Comparison of ENCODE assay signal across 1 cellular context in genomic region chr10:122267849-122268737, GRCh38.
TF ChIP-seq lines count a peak whose summit lies in the region.

No MANE protein-coding gene starts in this region.

TF ChIP-seq in HepG2, 621 proteins besides CTCF, POLR2A, EP300 and RAD21 (continued from another document and continues in another):
- no peak for TF ChIP-seq SNAPC4 (CRISPR knock-in tag; IDR thresholded peaks at IDR 0.05)
- no peak for TF ChIP-seq ZNF614 (CRISPR knock-in tag; IDR thresholded peaks at IDR 0.05; ENCODE audit: borderline replicate concordance)
- TF ChIP-seq HNF4A (CRISPR knock-in tag; IDR thresholded peaks at IDR 0.05) = peak; percentile 68
- TF ChIP-seq AHR (CRISPR knock-in tag; IDR thresholded peaks at IDR 0.05) = no peak
- no peak for TF ChIP-seq BRF2 (CRISPR knock-in tag; IDR thresholded peaks at IDR 0.05)
- TF ChIP-seq DPF2 (CRISPR knock-in tag; IDR thresholded peaks at IDR 0.05; ENCODE audit: borderline replicate concordance, low read depth) = no peak
- no peak for TF ChIP-seq GABPB1 (CRISPR knock-in tag; IDR thresholded peaks at IDR 0.05)
- no peak for TF ChIP-seq FOXJ3 (CRISPR knock-in tag; IDR thresholded peaks at IDR 0.05; ENCODE audit: borderline replicate concordance)
- TF ChIP-seq EEA1 (CRISPR knock-in tag; IDR thresholded peaks at IDR 0.05; ENCODE audit: borderline replicate concordance) = no peak
- TF ChIP-seq MNT (IDR thresholded peaks at IDR 0.05) = no peak
- no peak for TF ChIP-seq HNRNPUL1 (IDR thresholded peaks at IDR 0.05; ENCODE audit: low read depth, low read length)
- TF ChIP-seq KDM1A (CRISPR knock-in tag; IDR thresholded peaks at IDR 0.05) = no peak
- no peak for TF ChIP-seq ZNF550 (CRISPR knock-in tag; IDR thresholded peaks at IDR 0.05; ENCODE audit: borderline replicate concordance)
- no peak for TF ChIP-seq ZNF850 (CRISPR knock-in tag; conservative IDR thresholded peaks at IDR 0.05)
- no peak for TF ChIP-seq GPBP1L1 (CRISPR knock-in tag; IDR thresholded peaks at IDR 0.05)
- TF ChIP-seq ZNF407 (CRISPR knock-in tag; IDR thresholded peaks at IDR 0.05; ENCODE audit: not compliant biosample characterization) = no peak
- no peak for TF ChIP-seq ATF1 (CRISPR knock-in tag; IDR thresholded peaks at IDR 0.05)
- TF ChIP-seq ZNF574 (CRISPR knock-in tag; IDR thresholded peaks at IDR 0.05) = no peak
- no peak for TF ChIP-seq RFXANK (CRISPR knock-in tag; IDR thresholded peaks at IDR 0.05)
- TF ChIP-seq IKZF5 (CRISPR knock-in tag; IDR thresholded peaks at IDR 0.05) = no peak
- no peak for TF ChIP-seq JUNB (CRISPR knock-in tag; IDR thresholded peaks at IDR 0.05; ENCODE audit: borderline replicate concordance)
- TF ChIP-seq ZNF883 (CRISPR knock-in tag; IDR thresholded peaks at IDR 0.05; ENCODE audit: not compliant biosample characterization) = no peak
- 0 out of 2 replicates have a peak, but pooled peaks have one; percentile 26 for TF ChIP-seq NRL (CRISPR knock-in tag; IDR thresholded peaks at IDR 0.05; ENCODE audit: borderline replicate concordance)
- no peak for TF ChIP-seq ZNF703 (CRISPR knock-in tag; IDR thresholded peaks at IDR 0.05; ENCODE audit: borderline replicate concordance)
- peak; percentile 69; the same call in 1 of the 2 replicates for TF ChIP-seq ZMAT3 (CRISPR knock-in tag; conservative IDR thresholded peaks at IDR 0.05)
- no peak for TF ChIP-seq CHCHD3 (CRISPR knock-in tag; IDR thresholded peaks at IDR 0.05)
- no peak for TF ChIP-seq ZBTB1 (CRISPR knock-in tag; IDR thresholded peaks at IDR 0.05; ENCODE audit: borderline replicate concordance)
- no peak for TF ChIP-seq NR2F2 (IDR thresholded peaks at IDR 0.05; ENCODE audit: borderline replicate concordance, low read depth)
- TF ChIP-seq ZNF543 (CRISPR knock-in tag; IDR thresholded peaks at IDR 0.05) = no peak
- peak; percentile 36; the same call in 1 of the 2 replicates for TF ChIP-seq MED1 (CRISPR knock-in tag; IDR thresholded peaks at IDR 0.05)
- TF ChIP-seq ZNF672 (CRISPR knock-in tag; IDR thresholded peaks at IDR 0.05) = no peak
- no peak for TF ChIP-seq ISX (CRISPR knock-in tag; conservative IDR thresholded peaks at IDR 0.05)
- TF ChIP-seq SSRP1 (CRISPR knock-in tag; IDR thresholded peaks at IDR 0.05) = no peak
- TF ChIP-seq RCOR2 (CRISPR knock-in tag; IDR thresholded peaks at IDR 0.05) = no peak
- no peak for TF ChIP-seq ZNF558 (CRISPR knock-in tag; IDR thresholded peaks at IDR 0.05; ENCODE audit: borderline replicate concordance)
- TF ChIP-seq ZFP37 (CRISPR knock-in tag; IDR thresholded peaks at IDR 0.05; ENCODE audit: borderline replicate concordance) = no peak
- no peak for TF ChIP-seq MYC (CRISPR knock-in tag; IDR thresholded peaks at IDR 0.05; ENCODE audit: borderline replicate concordance)
- TF ChIP-seq TBL1XR1 (IDR thresholded peaks at IDR 0.05; ENCODE audit: borderline replicate concordance, low read length, partially characterized antibody) = no peak
- TF ChIP-seq XBP1 (CRISPR knock-in tag; IDR thresholded peaks at IDR 0.05) = no peak
- peak; percentile 82; the same call in 1 of the 2 replicates for TF ChIP-seq FOSL1 (CRISPR knock-in tag; IDR thresholded peaks at IDR 0.05; ENCODE audit: borderline replicate concordance)
- 0 out of 2 replicates have a peak, but pooled peaks have one; percentile 38 for TF ChIP-seq ZNF124 (CRISPR knock-in tag; IDR thresholded peaks at IDR 0.05)
- TF ChIP-seq KLF6 (CRISPR knock-in tag; IDR thresholded peaks at IDR 0.05) = 0 out of 2 replicates have a peak, but pooled peaks have one; percentile 53
